ENCODE assay signal across 2 cellular contexts in the genomic region with DNA sequence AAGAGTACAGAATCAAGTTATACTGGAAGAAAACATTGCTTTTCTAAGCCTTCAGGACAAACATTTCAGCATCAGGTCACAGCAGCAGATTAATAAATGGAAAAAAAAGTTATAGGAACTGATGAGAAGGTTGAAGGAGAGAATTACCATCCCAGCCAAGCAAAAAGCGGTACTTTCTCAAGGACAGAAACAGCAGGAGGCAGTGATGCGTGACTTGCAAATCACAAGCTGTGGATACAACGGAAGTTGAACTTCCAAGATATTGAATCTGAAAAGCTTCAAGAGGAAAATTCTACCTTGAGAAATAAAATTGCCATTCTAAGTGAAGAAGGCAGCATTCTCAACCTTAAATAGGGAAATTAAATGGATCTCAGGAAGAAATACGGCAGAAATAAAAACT.
TF ChIP-seq lines count a peak whose summit lies in the region.

No MANE protein-coding gene starts in this region.

TF ChIP-seq in HEK293, 187 proteins besides CTCF, POLR2A, EP300 and RAD21:
- TF ChIP-seq GLIS1 (tag by site-specific recombination; IDR thresholded peaks at IDR 0.05), result no peak
- TF ChIP-seq, protein P1, sequence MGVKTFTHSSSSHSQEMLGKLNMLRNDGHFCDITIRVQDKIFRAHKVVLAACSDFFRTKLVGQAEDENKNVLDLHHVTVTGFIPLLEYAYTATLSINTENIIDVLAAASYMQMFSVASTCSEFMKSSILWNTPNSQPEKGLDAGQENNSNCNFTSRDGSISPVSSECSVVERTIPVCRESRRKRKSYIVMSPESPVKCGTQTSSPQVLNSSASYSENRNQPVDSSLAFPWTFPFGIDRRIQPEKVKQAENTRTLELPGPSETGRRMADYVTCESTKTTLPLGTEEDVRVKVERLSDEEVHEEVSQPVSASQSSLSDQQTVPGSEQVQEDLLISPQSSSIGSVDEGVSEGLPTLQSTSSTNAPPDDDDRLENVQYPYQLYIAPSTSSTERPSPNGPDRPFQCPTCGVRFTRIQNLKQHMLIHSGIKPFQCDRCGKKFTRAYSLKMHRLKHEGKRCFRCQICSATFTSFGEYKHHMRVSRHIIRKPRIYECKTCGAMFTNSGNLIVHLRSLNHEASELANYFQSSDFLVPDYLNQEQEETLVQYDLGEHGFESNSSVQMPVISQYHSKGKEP (tag by site-specific recombination; IDR thresholded peaks at IDR 0.05), result 0 out of 2 replicates have a peak, but pooled peaks have one; percentile 40

TF ChIP-seq in K562, 482 proteins besides CTCF, POLR2A, EP300 and RAD21:
- no peak for TF ChIP-seq MEF2A (IDR thresholded peaks at IDR 0.05; ENCODE audit: control insufficient read depth, low read depth, low read length)
- TF ChIP-seq PHF8 (IDR thresholded peaks at IDR 0.05; ENCODE audit: borderline replicate concordance, low read length), result no peak
- no peak for TF ChIP-seq HLTF (IDR thresholded peaks at IDR 0.05)
- TF ChIP-seq NRF1 (conservative IDR thresholded peaks at IDR 0.05 in 1 of 2, IDR thresholded peaks at IDR 0.05 in 1 of 2), result no peak
- TF ChIP-seq NFE2 (IDR thresholded peaks at IDR 0.05; ENCODE audit: low read depth), result 0 out of 2 replicates have a peak, but pooled peaks have one; percentile 6
- TF ChIP-seq ZNF165 (CRISPR knock-in tag; IDR thresholded peaks at IDR 0.05; ENCODE audit: borderline replicate concordance), result no peak
- TF ChIP-seq JUN (IDR thresholded peaks at IDR 0.05; ENCODE audit: borderline replicate concordance, low read depth, low read length), result no peak
- no peak for TF ChIP-seq JUN (CRISPR knock-in tag; IDR thresholded peaks at IDR 0.05; ENCODE audit: borderline replicate concordance)
- no peak for TF ChIP-seq RBM25 (IDR thresholded peaks at IDR 0.05; ENCODE audit: low read depth, low read length, severe bottlenecking)
- no peak for TF ChIP-seq IFI16 (CRISPR knock-in tag; IDR thresholded peaks at IDR 0.05)
